ENCODE assay signal across 12 cellular contexts in the genomic region with DNA sequence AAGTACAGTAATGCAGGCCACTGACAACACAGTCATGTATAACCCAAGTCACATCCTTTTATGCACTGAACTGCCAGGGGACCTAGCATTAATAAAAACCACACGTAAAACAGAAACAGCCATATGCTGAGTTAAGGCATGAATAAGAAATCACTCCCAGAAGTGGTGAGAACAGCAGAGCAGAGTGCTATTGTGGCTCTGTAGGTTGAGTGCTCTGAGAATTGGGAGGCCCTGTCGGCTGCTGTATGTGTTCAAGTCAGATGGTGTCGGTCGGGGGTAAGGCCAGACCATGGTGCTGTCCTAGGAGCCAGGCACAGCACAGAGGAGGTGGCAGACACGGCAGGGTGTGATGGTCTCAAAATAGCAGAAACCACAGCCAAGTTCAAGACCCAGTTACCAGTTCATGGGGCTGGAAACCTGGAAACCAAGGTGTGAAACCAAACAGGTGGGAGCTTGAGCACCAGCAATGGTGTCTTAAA.
A peak's percentile ranks its signal among the peaks of the same experiment; 100 is the strongest.
DNase-seq lines count a peak whose midpoint lies in the region; ATAC-seq, FAIRE-seq and TF ChIP-seq lines count a peak whose summit lies in the region.
"Had no signal": no experiment of that assay in that cellular context is flagged by ENCODE, and none has a peak within 500 bp of the region (broad histone marks: within the 10 kb centered on the region; RNA-seq: fewer than 3 reads in every experiment).

No MANE protein-coding gene starts in this region.

- POLR2A ChIA-PET in GM12878 (lab: Charles Lee): no interaction called here

- 0 out of 2 replicates have a peak overlapping the region, but pooled peaks have one; percentile 3 for H3K4me3 ChIP-seq in GM12878
- H3K4me3 ChIP-seq: lung had no signal

- WGBS in GM12878 (ENCODE audit: insufficient coverage, insufficient replicate concordance, low lambda C conversion rate, missing lambda C conversion rate): 0% methylated on average over 5 of the region's 5 CpGs

- peaks cover 44% of the 10 kb centered on the region for H3K4me1 ChIP-seq in GM12878 (ENCODE audit: control insufficient read depth, insufficient read depth, low read length)

- SMC1A ChIA-PET in GM12878 (lab: Charles Lee; ENCODE audit: uncharacterized antibody, unreplicated experiment): interaction anchor here (1.0 to 9.8 kb wide), 3 partner anchors 10 to 30 kb away, joined by 4 to 86 read pairs (median 5); no protein-coding TSS in a partner anchor

- H3K79me2 ChIP-seq in GM12878 (ENCODE audit: control insufficient read depth, insufficient read depth, low read length): no peaks in the 10 kb centered on the region

- FAIRE-seq in GM12878 (lab: Jason Lieb, UNC) (peak; percentile 85), RCC 7860 (lab: Jason Lieb, UNC) (no peak)
- FAIRE-seq: frontal cortex had no signal

- H3K4me2 ChIP-seq in GM12878 (ENCODE audit: control insufficient read depth, insufficient read depth): peak overlapping the region; percentile 49

- H3K27me3 ChIP-seq in GM12878 (replicated peaks in 1 of 2; ENCODE audit: control insufficient read depth in 2 of 2, insufficient read depth in 2 of 2, low read length in 1 of 2): no peaks in the 10 kb centered on the region

- RAD21 ChIA-PET in GM12878 (lab: Charles Lee; ENCODE audit: unreplicated experiment): interaction anchor here (1.0 to 4.9 kb wide), 2 partner anchors 24 to 30 kb away, joined by 3 to 20 read pairs; no protein-coding TSS in a partner anchor

- no peak for TF ChIP-seq CTCF in GM12878 (IDR thresholded peaks at IDR 0.05 in 2 of 3, conservative IDR thresholded peaks at IDR 0.05 in 1 of 3; ENCODE audit: control insufficient read depth in 2 of 3, extremely low read depth in 1 of 3, insufficient read depth in 1 of 3, low read depth in 3 of 3, low read length in 3 of 3)

- no peak for TF ChIP-seq POLR2A in GM12878 (IDR thresholded peaks at IDR 0.05; ENCODE audit: low read depth, low read length)

- no peak for TF ChIP-seq RAD21 in GM12878 (IDR thresholded peaks at IDR 0.05; ENCODE audit: insufficient read depth, low read depth, low read length)

- TSS peak; percentile 47 for BruUV-seq in GM12878 (replicated peaks; lab: Mats Ljungman, UMichigan)

- peak overlapping the region; percentile 75 for H3K27ac ChIP-seq in GM12878 (ENCODE audit: control insufficient read depth, insufficient read depth)

- in situ Hi-C loops in GM12878 (cut with MboI): no loop called here

- no peak overlapping the region for H3K9ac ChIP-seq in GM12878 (ENCODE audit: control insufficient read depth, insufficient read depth, low read length)

- no peaks in the 10 kb centered on the region for H3K36me3 ChIP-seq in GM12878 (ENCODE audit: control insufficient read depth in 2 of 2, insufficient read depth in 2 of 2, low read length in 1 of 2)

- ATAC-seq in GM18861 (IDR thresholded peaks at IDR 0.05; ENCODE audit: unreplicated experiment) (peak; percentile 90), GM21367 (IDR thresholded peaks at IDR 0.05; ENCODE audit: unreplicated experiment) (peak; percentile 84), HG03045 (IDR thresholded peaks at IDR 0.05; ENCODE audit: unreplicated experiment) (peak; percentile 75), GM12878 (peak; percentile 90), sciatic nerve (no peak)

- peak overlapping the region; percentile 11 for H2AFZ ChIP-seq in GM12878 (ENCODE audit: control insufficient read depth, low read depth, low read length)

- intact Hi-C loops in GM12878 (cut with micrococcal nuclease; ENCODE audit: unreplicated experiment): loop anchor here (1.0 kb wide), 2 partner anchors 25 to 30 kb away; no protein-coding TSS in a partner anchor
- intact Hi-C loops in sciatic nerve (cut with DNase I): no loop called here

- TF ChIP-seq EP300 in GM12878 (IDR thresholded peaks at IDR 0.05; ENCODE audit: borderline replicate concordance in 1 of 2, control insufficient read depth in 1 of 2, low read depth in 2 of 2, low read length in 2 of 2): peak in 1 of 2 experiments; percentile 7; a peak in 2 of 4 replicates

- CTCF ChIA-PET in GM12878 (lab: Yijun Ruan, JAX): interaction anchor here (1.0 to 6.6 kb wide), 3 partner anchors 16 to 62 kb away, joined by 3 to 33 read pairs (median 3); no protein-coding TSS in a partner anchor

- no peaks in the 10 kb centered on the region for H4K20me1 ChIP-seq in GM12878 (ENCODE audit: control insufficient read depth, insufficient read depth)

- peaks cover 2% of the 10 kb centered on the region; the same call in 2 of the 3 replicates for H3K9me3 ChIP-seq in GM12878 (replicated peaks; ENCODE audit: control insufficient read depth, insufficient read depth, low read length)

- peak; percentile 93 for DNase-seq in GM12878 (ENCODE audit: low read depth, low spot score)
- DNase-seq in NCI-H510A treated with DMSO at 0.1 percent for 48 hours (lab: John Stamatoyannopoulos, UW): no peak
- DNase-seq in sciatic nerve (ENCODE audit: low spot score): no peak
- no peak for DNase-seq in NCI-H526 (lab: John Stamatoyannopoulos, UW)
- no peak for DNase-seq in RCC 7860 (ENCODE audit: low spot score)
- DNase-seq: caudate nucleus, NCI-H2081 treated with DMSO at 0.1 percent for 48 hours had no signal

TF ChIP-seq in GM12878, 131 proteins besides CTCF, POLR2A, EP300 and RAD21 (continues in another document):
- no peak for TF ChIP-seq RFX5 (IDR thresholded peaks at IDR 0.05; ENCODE audit: low read depth, low read length)
- TF ChIP-seq TBL1XR1 (IDR thresholded peaks at IDR 0.05; ENCODE audit: low read depth, low read length): no peak
- no peak for TF ChIP-seq ZZZ3 (IDR thresholded peaks at IDR 0.05; ENCODE audit: control insufficient read depth, insufficient read length, low read depth)
- no peak for TF ChIP-seq PML (IDR thresholded peaks at IDR 0.05; ENCODE audit: low read length)
- no peak for TF ChIP-seq EZH2 (IDR thresholded peaks at IDR 0.05; ENCODE audit: borderline replicate concordance, control insufficient read depth, low read depth, low read length)
- TF ChIP-seq, protein P1, sequence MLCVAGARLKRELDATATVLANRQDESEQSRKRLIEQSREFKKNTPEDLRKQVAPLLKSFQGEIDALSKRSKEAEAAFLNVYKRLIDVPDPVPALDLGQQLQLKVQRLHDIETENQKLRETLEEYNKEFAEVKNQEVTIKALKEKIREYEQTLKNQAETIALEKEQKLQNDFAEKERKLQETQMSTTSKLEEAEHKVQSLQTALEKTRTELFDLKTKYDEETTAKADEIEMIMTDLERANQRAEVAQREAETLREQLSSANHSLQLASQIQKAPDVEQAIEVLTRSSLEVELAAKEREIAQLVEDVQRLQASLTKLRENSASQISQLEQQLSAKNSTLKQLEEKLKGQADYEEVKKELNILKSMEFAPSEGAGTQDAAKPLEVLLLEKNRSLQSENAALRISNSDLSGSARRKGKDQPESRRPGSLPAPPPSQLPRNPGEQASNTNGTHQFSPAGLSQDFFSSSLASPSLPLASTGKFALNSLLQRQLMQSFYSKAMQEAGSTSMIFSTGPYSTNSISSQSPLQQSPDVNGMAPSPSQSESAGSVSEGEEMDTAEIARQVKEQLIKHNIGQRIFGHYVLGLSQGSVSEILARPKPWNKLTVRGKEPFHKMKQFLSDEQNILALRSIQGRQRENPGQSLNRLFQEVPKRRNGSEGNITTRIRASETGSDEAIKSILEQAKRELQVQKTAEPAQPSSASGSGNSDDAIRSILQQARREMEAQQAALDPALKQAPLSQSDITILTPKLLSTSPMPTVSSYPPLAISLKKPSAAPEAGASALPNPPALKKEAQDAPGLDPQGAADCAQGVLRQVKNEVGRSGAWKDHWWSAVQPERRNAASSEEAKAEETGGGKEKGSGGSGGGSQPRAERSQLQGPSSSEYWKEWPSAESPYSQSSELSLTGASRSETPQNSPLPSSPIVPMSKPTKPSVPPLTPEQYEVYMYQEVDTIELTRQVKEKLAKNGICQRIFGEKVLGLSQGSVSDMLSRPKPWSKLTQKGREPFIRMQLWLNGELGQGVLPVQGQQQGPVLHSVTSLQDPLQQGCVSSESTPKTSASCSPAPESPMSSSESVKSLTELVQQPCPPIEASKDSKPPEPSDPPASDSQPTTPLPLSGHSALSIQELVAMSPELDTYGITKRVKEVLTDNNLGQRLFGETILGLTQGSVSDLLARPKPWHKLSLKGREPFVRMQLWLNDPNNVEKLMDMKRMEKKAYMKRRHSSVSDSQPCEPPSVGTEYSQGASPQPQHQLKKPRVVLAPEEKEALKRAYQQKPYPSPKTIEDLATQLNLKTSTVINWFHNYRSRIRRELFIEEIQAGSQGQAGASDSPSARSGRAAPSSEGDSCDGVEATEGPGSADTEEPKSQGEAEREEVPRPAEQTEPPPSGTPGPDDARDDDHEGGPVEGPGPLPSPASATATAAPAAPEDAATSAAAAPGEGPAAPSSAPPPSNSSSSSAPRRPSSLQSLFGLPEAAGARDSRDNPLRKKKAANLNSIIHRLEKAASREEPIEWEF (IDR thresholded peaks at IDR 0.05; ENCODE audit: insufficient replicate concordance, low read depth, low read length): no peak
- TF ChIP-seq, protein P2, sequence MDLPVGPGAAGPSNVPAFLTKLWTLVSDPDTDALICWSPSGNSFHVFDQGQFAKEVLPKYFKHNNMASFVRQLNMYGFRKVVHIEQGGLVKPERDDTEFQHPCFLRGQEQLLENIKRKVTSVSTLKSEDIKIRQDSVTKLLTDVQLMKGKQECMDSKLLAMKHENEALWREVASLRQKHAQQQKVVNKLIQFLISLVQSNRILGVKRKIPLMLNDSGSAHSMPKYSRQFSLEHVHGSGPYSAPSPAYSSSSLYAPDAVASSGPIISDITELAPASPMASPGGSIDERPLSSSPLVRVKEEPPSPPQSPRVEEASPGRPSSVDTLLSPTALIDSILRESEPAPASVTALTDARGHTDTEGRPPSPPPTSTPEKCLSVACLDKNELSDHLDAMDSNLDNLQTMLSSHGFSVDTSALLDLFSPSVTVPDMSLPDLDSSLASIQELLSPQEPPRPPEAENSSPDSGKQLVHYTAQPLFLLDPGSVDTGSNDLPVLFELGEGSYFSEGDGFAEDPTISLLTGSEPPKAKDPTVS (IDR thresholded peaks at IDR 0.05; ENCODE audit: low read depth, low read length): no peak
